8 cellular contexts compared by ENCODE assay signal in genomic region chr22:30424471-30425326, GRCh38. TPM values are rescaled to one million over a fixed set of nuclear protein-coding genes. Genes with fewer than 3 reads are reported as not detected.
DNase-seq lines count a peak whose midpoint lies in the region; ATAC-seq and TF ChIP-seq lines count a peak whose summit lies in the region.

No MANE protein-coding gene starts in this region.

- no peaks in the 10 kb centered on the region for H3K79me2 ChIP-seq in neural cell (replicated peaks; ENCODE audit: insufficient read depth, low read length)

- no peaks in the 10 kb centered on the region for H3K36me3 Mint-ChIP-seq in endothelial cell (ENCODE audit: low read depth, unreplicated experiment)

- no peak for TF ChIP-seq EP300 in neural cell (conservative IDR thresholded peaks at IDR 0.05; ENCODE audit: poor library complexity, severe bottlenecking)

- H3K27me3 ChIP-seq in RWPE2 (ENCODE audit: insufficient read depth, poor library complexity, severe bottlenecking), result no peaks in the 10 kb centered on the region
- H3K27me3 ChIP-seq in neural cell (ENCODE audit: insufficient read depth, low read depth, low read length), result no peaks in the 10 kb centered on the region

- H3K4me3 Mint-ChIP-seq in endothelial cell (ENCODE audit: unreplicated experiment), result peak overlapping the region; percentile 73

- TF ChIP-seq CTCF in RWPE2 (IDR thresholded peaks at IDR 0.05; ENCODE audit: poor library complexity, severe bottlenecking) (no peak), endothelial cell (IDR thresholded peaks at IDR 0.05; ENCODE audit: unreplicated experiment) (no peak), neural cell (IDR thresholded peaks at IDR 0.05; ENCODE audit: poor library complexity, severe bottlenecking) (no peak)

- peaks cover 5% of the 10 kb centered on the region for H3K27me3 Mint-ChIP-seq in endothelial cell (ENCODE audit: unreplicated experiment)

- H2AFZ ChIP-seq in neural cell (ENCODE audit: low read depth, low read length), result no peak overlapping the region

- H3K27ac ChIP-seq in RWPE2 (ENCODE audit: poor library complexity, severe bottlenecking) (peak overlapping the region; percentile 99), neural cell (ENCODE audit: low read length) (peak overlapping the region; percentile 93)

- intact Hi-C loops in Right ventricle myocardium inferior (cut with DNase I), result no loop called here
- intact Hi-C loops in left ventricle myocardium superior (cut with micrococcal nuclease), result no loop called here

- peak overlapping the region; percentile 53 for H3K9ac ChIP-seq in neural cell (ENCODE audit: low read length)

- no peaks in the 10 kb centered on the region for H3K9me3 ChIP-seq in RWPE2 (ENCODE audit: severe bottlenecking)
- H3K9me3 ChIP-seq in neural cell (ENCODE audit: low read length), result no peaks in the 10 kb centered on the region

- H3K27ac Mint-ChIP-seq in endothelial cell (ENCODE audit: unreplicated experiment), result peak overlapping the region; percentile 64

- H4K20me1 ChIP-seq in neural cell (ENCODE audit: insufficient read depth), result no peaks in the 10 kb centered on the region

- H3K4me2 ChIP-seq in neural cell (ENCODE audit: low read length), result peak overlapping the region; percentile 15

- H3K36me3 ChIP-seq in RWPE2 (ENCODE audit: low read depth), result peaks cover 49% of the 10 kb centered on the region
- H3K36me3 ChIP-seq in neural cell (ENCODE audit: insufficient read depth, low read length), result no peaks in the 10 kb centered on the region

- ATAC-seq in Right ventricle myocardium inferior (no peak), left ventricle myocardium superior (no peak), RWPE2 (ENCODE audit: low read depth) (no peak)

- peak; percentile 59 for DNase-seq in Right ventricle myocardium inferior (ENCODE audit: missing footprints)
- no peak for DNase-seq in left ventricle myocardium superior
- DNase-seq in RWPE2 (ENCODE audit: low spot score), result no peak
- DNase-seq in endothelial cell (ENCODE audit: low spot score), result no peak
- DNase-seq in NCI-H1436 (lab: John Stamatoyannopoulos, UW), result no peak
- no peak for DNase-seq in A172 (ENCODE audit: low spot score)
- no peak for DNase-seq in activated effector memory CD4-positive, alpha-beta T cell treated with anti-CD3 and anti-CD28 coated beads, Interleukin-2, amount 50 U/mL, for 16 hours

- H3K9me2 ChIP-seq in neural cell (ENCODE audit: insufficient read depth, low read length), result no peaks in the 10 kb centered on the region

- H3F3A ChIP-seq in neural cell (ENCODE audit: insufficient read depth, low read length, poor library complexity, severe bottlenecking), result no peaks in the 10 kb centered on the region

- no peak for TF ChIP-seq RAD21 in neural cell (conservative IDR thresholded peaks at IDR 0.05)

- H3K4me1 ChIP-seq in RWPE2 (ENCODE audit: insufficient read depth, poor library complexity, severe bottlenecking), result peaks cover 36% of the 10 kb centered on the region

- peak overlapping the region; percentile 59 for H3K4me3 ChIP-seq in RWPE2 (ENCODE audit: severe bottlenecking)
- peak overlapping the region; percentile 83 for H3K4me3 ChIP-seq in neural cell (ENCODE audit: low read length)

- H3K9me3 Mint-ChIP-seq in endothelial cell (ENCODE audit: unreplicated experiment), result no peaks in the 10 kb centered on the region

- H3K4me1 Mint-ChIP-seq in endothelial cell (ENCODE audit: unreplicated experiment), result peaks cover 39% of the 10 kb centered on the region

TF ChIP-seq in neural cell, 6 proteins besides CTCF, POLR2A, EP300 and RAD21:
- no peak for TF ChIP-seq TAF1 (IDR thresholded peaks at IDR 0.05; ENCODE audit: low read depth)

RNA-seq across cellular contexts. Expression of gene MTFP1, which starts 0.9 kb away (rescaled TPM):
- 18.2 TPM for total RNA-seq in Right ventricle myocardium inferior
- 16.3 TPM for total RNA-seq in left ventricle myocardium superior
- 30.2 TPM for total RNA-seq in endothelial cell (ENCODE audit: unreplicated experiment)
- 3.2 and 8.1 TPM in 2 replicates for polyA plus RNA-seq in neural cell
- 1.9 and 3.2 TPM in 2 replicates for polyA minus RNA-seq in neural cell
- 16.6 and 17.1 TPM in 2 replicates for total RNA-seq in A172 (2014; rRNA removed; shearing (Covaris generic))

RNA-seq across cellular contexts. Expression of gene SEC14L2, which starts 27.9 kb away (rescaled TPM):
- total RNA-seq in Right ventricle myocardium inferior, result 0.65 TPM
- total RNA-seq in left ventricle myocardium superior, result 0.82 TPM
- 3.9 TPM for total RNA-seq in endothelial cell (ENCODE audit: unreplicated experiment)
- polyA plus RNA-seq in neural cell, result 2.0 and 2.7 TPM in 2 replicates
- polyA minus RNA-seq in neural cell, result 4.9 and 5.8 TPM in 2 replicates
- 5.4 and 11.8 TPM in 2 replicates for total RNA-seq in A172 (2014; rRNA removed; shearing (Covaris generic))

RNA-seq across cellular contexts. Expression of gene RNF215, which starts 37.5 kb away (rescaled TPM):
- total RNA-seq in Right ventricle myocardium inferior, result 3.7 TPM
- total RNA-seq in left ventricle myocardium superior, result 5.4 TPM
- 39.1 TPM for total RNA-seq in endothelial cell (ENCODE audit: unreplicated experiment)
- 28.3 and 40.5 TPM in 2 replicates for polyA plus RNA-seq in neural cell
- 13.0 and 15.3 TPM in 2 replicates for polyA minus RNA-seq in neural cell
- 9.9 and 15.6 TPM in 2 replicates for total RNA-seq in A172 (2014; rRNA removed; shearing (Covaris generic))

RNA-seq across cellular contexts. Expression of gene SEC14L3, which starts 47.1 kb away (rescaled TPM):
- total RNA-seq in Right ventricle myocardium inferior, result not detected
- not detected for total RNA-seq in left ventricle myocardium superior
- not detected for total RNA-seq in endothelial cell (ENCODE audit: unreplicated experiment)
- polyA plus RNA-seq in neural cell, result not detected in 2 replicates
- not detected in 2 replicates for polyA minus RNA-seq in neural cell
- total RNA-seq in A172 (2014; rRNA removed; shearing (Covaris generic)), result not detected in 2 replicates
